ENCODE assay signal across 10 cellular contexts in genomic region chr17:77386502-77387192, GRCh38.
DNase-seq lines count a peak whose midpoint lies in the region; ATAC-seq and TF ChIP-seq lines count a peak whose summit lies in the region.
"Had no signal": no experiment of that assay in that cellular context is flagged by ENCODE, and none has a peak within 500 bp of the region (broad histone marks: within the 10 kb centered on the region; RNA-seq: fewer than 3 reads in every experiment).

No MANE protein-coding gene starts in this region.

- H3K4me3 Mint-ChIP-seq in CD4-positive, alpha-beta memory T cell, result peak overlapping the region in 7 of 8 donors; percentile 16 to 68 (median 35)

- peaks cover 8 to 32% of the 10 kb centered on the region in 2 donors for H3K36me3 Mint-ChIP-seq in CD4-positive, alpha-beta memory T cell

- ATAC-seq in right cardiac atrium, result no peak
- ATAC-seq: foreskin keratinocyte had no signal

- H3K9me3 ChIP-seq in CD4-positive, alpha-beta memory T cell (ENCODE audit: control insufficient read depth in 1 of 2, low read length in 2 of 2), result no peaks in the 10 kb centered on the region
- no peaks in the 10 kb centered on the region for H3K9me3 ChIP-seq in right cardiac atrium (ENCODE audit: control insufficient read depth, low read length)
- H3K9me3 ChIP-seq in skeletal muscle satellite cell (replicated peaks; ENCODE audit: low read length), result no peaks in the 10 kb centered on the region
- no peaks in the 10 kb centered on the region for H3K9me3 ChIP-seq in A673 (ENCODE audit: low read depth, low read length, poor library complexity, severe bottlenecking)

- peak overlapping the region; percentile 49 for H3K9ac ChIP-seq in skeletal muscle satellite cell (ENCODE audit: low read depth, low read length)

- no peaks in the 10 kb centered on the region for H3K27me3 Mint-ChIP-seq in CD4-positive, alpha-beta memory T cell

- H3K27ac Mint-ChIP-seq in CD4-positive, alpha-beta memory T cell, result peak overlapping the region; percentile 70 to 90 (median 83)

- peaks cover 60 to 94% (median 82%) of the 10 kb centered on the region in 4 donors for H3K4me1 Mint-ChIP-seq in CD4-positive, alpha-beta memory T cell

- WGBS in right cardiac atrium, result 84% methylated on average over 8 of the region's 8 CpGs

- no peaks in the 10 kb centered on the region for H3K27me3 ChIP-seq in CD4-positive, alpha-beta memory T cell (ENCODE audit: insufficient read depth, low read length)
- no peaks in the 10 kb centered on the region for H3K27me3 ChIP-seq in right cardiac atrium (ENCODE audit: control insufficient read depth, insufficient read depth)
- H3K27me3 ChIP-seq in skeletal muscle satellite cell (ENCODE audit: control insufficient read depth, insufficient read depth, low read length), result no peaks in the 10 kb centered on the region
- H3K27me3 ChIP-seq in A673 (replicated peaks; ENCODE audit: insufficient read depth, low read depth, low read length, poor library complexity), result no peaks in the 10 kb centered on the region
- H3K27me3 ChIP-seq: foreskin keratinocyte had no signal

- H3K4me1 ChIP-seq in CD4-positive, alpha-beta memory T cell (ENCODE audit: insufficient read depth, low read length), result peaks cover 95% of the 10 kb centered on the region
- H3K4me1 ChIP-seq in right cardiac atrium (ENCODE audit: control insufficient read depth, insufficient read depth, low read length) (peaks cover 62% of the 10 kb centered on the region), skeletal muscle satellite cell (ENCODE audit: control insufficient read depth, insufficient read depth, low read length) (peaks cover 88% of the 10 kb centered on the region), A673 (ENCODE audit: insufficient read depth, low read length, poor library complexity, severe bottlenecking) (peaks cover 35% of the 10 kb centered on the region)

- H3K36me3 ChIP-seq in CD4-positive, alpha-beta memory T cell (ENCODE audit: insufficient read depth, low read length), result no peaks in the 10 kb centered on the region
- H3K36me3 ChIP-seq in skeletal muscle satellite cell (ENCODE audit: insufficient read depth, low read length) (peaks cover 18% of the 10 kb centered on the region), A673 (ENCODE audit: insufficient read depth, low read length, poor library complexity, severe bottlenecking) (no peaks in the 10 kb centered on the region)

- POLR2A ChIA-PET in CD4-positive, alpha-beta memory T cell (lab: Charles Lee; ENCODE audit: partially characterized antibody), result interaction anchor here (1.0 to 97.0 kb wide), 4 partner anchors 13 to 54 kb away, joined by 3 to 6031 read pairs (median 133); no protein-coding TSS in a partner anchor
- POLR2A ChIA-PET in A673 (lab: Charles Lee; ENCODE audit: low non-redundant PET), result no interaction called here

- TF ChIP-seq CTCF in VCaP (conservative IDR thresholded peaks at IDR 0.05) (no peak), A673 (conservative IDR thresholded peaks at IDR 0.05; ENCODE audit: low read depth, low read length) (no peak)

- no peak overlapping the region for H3K27ac ChIP-seq in CD4-positive, alpha-beta memory T cell (ENCODE audit: low read depth, low read length)
- H3K27ac ChIP-seq in VCaP (0 out of 2 replicates have a peak overlapping the region, but pooled peaks have one; percentile 2), right cardiac atrium (ENCODE audit: low read length) (peak overlapping the region; percentile 28), A673 (ENCODE audit: low read depth, low read length, poor library complexity, severe bottlenecking) (no peak overlapping the region)
- H3K27ac ChIP-seq: foreskin keratinocyte had no signal

- no TSS peak for BruUV-seq in A673 (replicated peaks; lab: Mats Ljungman, UMichigan)

- CTCF ChIA-PET in CD4-positive, alpha-beta memory T cell (lab: Charles Lee; ENCODE audit: partially characterized antibody), result interaction anchor here (1.5 to 9.3 kb wide), 4 partner anchors 10 to 43 kb away, joined by 3 to 97 read pairs (median 4); no protein-coding TSS in a partner anchor
- CTCF ChIA-PET in A673 (lab: Charles Lee), result no interaction called here

- no peak for DNase-seq in CD4-positive, alpha-beta memory T cell
- DNase-seq in right cardiac atrium (peak in 1 of 3 donors; percentile 33), retina (no peak), A673 (ENCODE audit: low spot score) (no peak), anterior cingulate cortex (lab: John Stamatoyannopoulos, UW) (no peak), ureter (ENCODE audit: low spot score) (no peak)
- DNase-seq: foreskin keratinocyte, NCI-H1436 treated with DMSO at 0.1 percent for 48 hours had no signal

- H3K9me3 Mint-ChIP-seq in CD4-positive, alpha-beta memory T cell, result peaks cover 0 to 5% (median 0%) of the 10 kb centered on the region in 8 donors

- intact Hi-C loops in CD4-positive, alpha-beta memory T cell (cut with micrococcal nuclease), result no loop called here
- intact Hi-C loops in right cardiac atrium (cut with DNase I) (no loop called here), A673 (cut with micrococcal nuclease; ENCODE audit: unreplicated experiment) (loop anchor here (5.0 kb wide), 1 partner anchor 54 kb away; no protein-coding TSS in a partner anchor)

- peak overlapping the region; percentile 61 for H3K4me2 ChIP-seq in skeletal muscle satellite cell (ENCODE audit: low read length)

- no peak overlapping the region for H3K4me3 ChIP-seq in CD4-positive, alpha-beta memory T cell (ENCODE audit: low read length in 2 of 2)
- H3K4me3 ChIP-seq in right cardiac atrium (ENCODE audit: low read length), result no peak overlapping the region
- H3K4me3 ChIP-seq in skeletal muscle satellite cell (ENCODE audit: low read length), result no peak overlapping the region
- no peak overlapping the region for H3K4me3 ChIP-seq in A673 (ENCODE audit: low read depth, low read length, poor library complexity, severe bottlenecking)

Comparison
In these comparisons a context has a peak if more than half of its experiments do, and no peak if none do; other contexts are left out.
1. H3K27ac ChIP-seq: peak in VCaP (single experiment) and right cardiac atrium (single experiment); none in CD4-positive, alpha-beta memory T cell (single experiment) and A673 (single experiment).